In genomic region chr1:162178432-162178831, GRCh38 we compare ENCODE assay signal across 28 cellular contexts.
DNase-seq lines count a peak whose midpoint lies in the region; ATAC-seq and TF ChIP-seq lines count a peak whose summit lies in the region.
"Had no signal": no experiment of that assay in that cellular context is flagged by ENCODE, and none has a peak within 500 bp of the region (broad histone marks: within the 10 kb centered on the region; RNA-seq: fewer than 3 reads in every experiment).

No MANE protein-coding gene starts in this region.

- H3K4me3 Mint-ChIP-seq in activated CD4-positive, alpha-beta T cell treated with anti-CD3 and anti-CD28 coated beads, Interleukin-2, amount 10 ng/mL, durations not matched to agents 24 days and 14 days = no peak overlapping the region
- H3K4me3 Mint-ChIP-seq: activated naive CD8-positive, alpha-beta T cell treated with anti-CD3 and anti-CD28 coated beads, Interleukin-2, amount 10 ng/mL, durations not matched to agents 7 days and 5 days; neural crest cell; stimulated activated naive B cell treated with anti-CD40 and anti-IgM and Interleukin-4, amounts not matched to agents 10 μg/mL and 1 μg/mL and 100 μg/mL, for 72 hours had no signal

- no peaks in the 10 kb centered on the region for H3K36me3 ChIP-seq in HEK293 (ENCODE audit: control insufficient read depth in 2 of 2, insufficient read depth in 1 of 2, low read length in 2 of 2)
- H3K36me3 ChIP-seq: ascending aorta, esophagus squamous epithelium, right lobe of liver, uterus had no signal

- no peaks in the 10 kb centered on the region for H3K9me3 ChIP-seq in HEK293 (ENCODE audit: control insufficient read depth, insufficient read depth, low read depth, low read length)
- H3K9me3 ChIP-seq: ascending aorta, esophagus squamous epithelium, right lobe of liver, testis, uterus had no signal

- H3K4me3 ChIP-seq in HEK293 (ENCODE audit: low read depth, low read length) = no peak overlapping the region
- H3K4me3 ChIP-seq: ascending aorta, esophagus squamous epithelium, right lobe of liver, testis, uterus had no signal

- H3K9me3 Mint-ChIP-seq in activated CD4-positive, alpha-beta T cell treated with anti-CD3 and anti-CD28 coated beads, Interleukin-2, amount 10 ng/mL, durations not matched to agents 24 days and 14 days = no peaks in the 10 kb centered on the region
- H3K9me3 Mint-ChIP-seq: activated naive CD8-positive, alpha-beta T cell treated with anti-CD3 and anti-CD28 coated beads, Interleukin-2, amount 10 ng/mL, durations not matched to agents 7 days and 5 days; neural crest cell; stimulated activated naive B cell treated with anti-CD40 and anti-IgM and Interleukin-4, amounts not matched to agents 10 μg/mL and 1 μg/mL and 100 μg/mL, for 72 hours had no signal

- ATAC-seq in left colon (peak; percentile 55), HG02852 (IDR thresholded peaks at IDR 0.05; ENCODE audit: unreplicated experiment) (no peak)
- ATAC-seq: stimulated activated naive B cell treated with anti-CD40 and anti-IgM and Interleukin-4, amounts not matched to agents 10 μg/mL and 1 μg/mL and 100 μg/mL, for 72 hours had no signal

- peaks cover 4% of the 10 kb centered on the region for H3K27me3 Mint-ChIP-seq in activated CD4-positive, alpha-beta T cell treated with anti-CD3 and anti-CD28 coated beads, Interleukin-2, amount 10 ng/mL, durations not matched to agents 24 days and 14 days

- no peaks in the 10 kb centered on the region for H3K4me1 Mint-ChIP-seq in activated CD4-positive, alpha-beta T cell treated with anti-CD3 and anti-CD28 coated beads, Interleukin-2, amount 10 ng/mL, durations not matched to agents 24 days and 14 days
- H3K4me1 Mint-ChIP-seq: activated naive CD8-positive, alpha-beta T cell treated with anti-CD3 and anti-CD28 coated beads, Interleukin-2, amount 10 ng/mL, durations not matched to agents 7 days and 5 days; stimulated activated naive B cell treated with anti-CD40 and anti-IgM and Interleukin-4, amounts not matched to agents 10 μg/mL and 1 μg/mL and 100 μg/mL, for 72 hours had no signal

- peak; percentile 51 for DNase-seq in DMS 273 treated with DMSO at 0.1 percent for 48 hours (lab: John Stamatoyannopoulos, UW)
- peak; percentile 97 for DNase-seq in NCI-H82 (lab: John Stamatoyannopoulos, UW)
- no peak for DNase-seq in left colon
- DNase-seq in activated CD4-positive, alpha-beta T cell treated with anti-CD3 and anti-CD28 coated beads, Interleukin-2, amount 10 ng/mL, durations not matched to agents 24 days and 14 days = no peak
- no peak for DNase-seq in stimulated activated CD8-positive, alpha-beta memory T cell treated with anti-CD3 and anti-CD28 coated beads, Interleukin-4, amount 100 ng/mL, for 48 hours
- DNase-seq: activated CD4-positive, alpha-beta T cell treated with anti-CD3 and anti-CD28 coated beads for 48 hours; activated gamma-delta T cell; activated naive CD8-positive, alpha-beta T cell treated with anti-CD3 and anti-CD28 coated beads, Interleukin-2, amount 10 ng/mL, durations not matched to agents 7 days and 5 days; activated T-cell treated with anti-CD3 and anti-CD28 coated beads, Interleukin-2, amount 50 U/mL, for 1 hour; central memory CD4-positive, alpha-beta T cell; dermis blood vessel endothelial cell; EL; esophagus squamous epithelium; foreskin melanocyte; GOT3; mammary epithelial cell; MV-4-11; NCI-H1930; right lobe of liver; stimulated activated CD4-positive, alpha-beta T cell treated with anti-CD3 and anti-CD28 coated beads, Interleukin-4, amount 100 ng/mL, for 4 hours; stimulated activated naive B cell treated with anti-CD40 and anti-IgM and Interleukin-4, amounts not matched to agents 10 μg/mL and 1 μg/mL and 100 μg/mL, for 72 hours; T-helper 1 cell; testis; uterus had no signal

- no peak for TF ChIP-seq CTCF in HEK293 (tag by site-specific recombination; IDR thresholded peaks at IDR 0.05)

- no peak overlapping the region for H3K27ac Mint-ChIP-seq in activated CD4-positive, alpha-beta T cell treated with anti-CD3 and anti-CD28 coated beads, Interleukin-2, amount 10 ng/mL, durations not matched to agents 24 days and 14 days
- H3K27ac Mint-ChIP-seq: activated naive CD8-positive, alpha-beta T cell treated with anti-CD3 and anti-CD28 coated beads, Interleukin-2, amount 10 ng/mL, durations not matched to agents 7 days and 5 days; stimulated activated naive B cell treated with anti-CD40 and anti-IgM and Interleukin-4, amounts not matched to agents 10 μg/mL and 1 μg/mL and 100 μg/mL, for 72 hours had no signal

- CTCF ChIA-PET in HEK293 (lab: Yijun Ruan, JAX) = interaction anchor here (0.6 kb wide), 1 partner anchor 1951 kb away, joined by 3 read pairs; no protein-coding TSS in a partner anchor

- POLR2A ChIA-PET in HEK293 (lab: Yijun Ruan, JAX) = no interaction called here

- peaks cover 11% of the 10 kb centered on the region for H3K4me1 ChIP-seq in HEK293 (ENCODE audit: control insufficient read depth, insufficient read depth, low read length)
- H3K4me1 ChIP-seq: ascending aorta, testis, uterus had no signal

- H3K27ac ChIP-seq in HEK293 (ENCODE audit: extremely low read depth, low read depth, low read length) = no peak overlapping the region
- H3K27ac ChIP-seq: ascending aorta, esophagus squamous epithelium, right lobe of liver, testis, uterus had no signal

- intact Hi-C loops in left colon (cut with DNase I, micrococcal nuclease) = no loop called here
- intact Hi-C loops in activated CD4-positive, alpha-beta T cell treated with anti-CD3 and anti-CD28 coated beads, Interleukin-2, amount 10 ng/mL, durations not matched to agents 24 days and 14 days (cut with micrococcal nuclease) = no loop called here

- no peaks in the 10 kb centered on the region for H3K36me3 Mint-ChIP-seq in activated CD4-positive, alpha-beta T cell treated with anti-CD3 and anti-CD28 coated beads, Interleukin-2, amount 10 ng/mL, durations not matched to agents 24 days and 14 days (ENCODE audit: low read depth)
- H3K36me3 Mint-ChIP-seq: activated naive CD8-positive, alpha-beta T cell treated with anti-CD3 and anti-CD28 coated beads, Interleukin-2, amount 10 ng/mL, durations not matched to agents 7 days and 5 days; stimulated activated naive B cell treated with anti-CD40 and anti-IgM and Interleukin-4, amounts not matched to agents 10 μg/mL and 1 μg/mL and 100 μg/mL, for 72 hours had no signal

TF ChIP-seq in HEK293, 187 proteins besides CTCF, POLR2A, EP300 and RAD21:
- TF ChIP-seq PRDM1 (tag by site-specific recombination; IDR thresholded peaks at IDR 0.05) (0 out of 2 replicates have a peak, but pooled peaks have one; percentile 6), ZNF677 (tag by site-specific recombination; IDR thresholded peaks at IDR 0.05) (no peak), ZFP3 (tag by site-specific recombination; IDR thresholded peaks at IDR 0.05; ENCODE audit: low read depth) (no peak)
TF ChIP-seq in HEK293: peak in this region for 1.

Comparison
In these comparisons a context has a peak if more than half of its experiments do, and no peak if none do; other contexts are left out.
1. DNase-seq: peak in DMS 273 treated with DMSO at 0.1 percent for 48 hours (single experiment) and NCI-H82 (single experiment); none in left colon (0 of 2), activated CD4-positive, alpha-beta T cell treated with anti-CD3 and anti-CD28 coated beads, Interleukin-2, amount 10 ng/mL, durations not matched to agents 24 days and 14 days (single experiment) and stimulated activated CD8-positive, alpha-beta memory T cell treated with anti-CD3 and anti-CD28 coated beads, Interleukin-4, amount 100 ng/mL, for 48 hours (single experiment).